Comparison of ENCODE assay signal across 14 cellular contexts in genomic region chr1:13764533-13764932, GRCh38.
DNase-seq lines count a peak whose midpoint lies in the region; ATAC-seq and TF ChIP-seq lines count a peak whose summit lies in the region.
"Had no signal": no experiment of that assay in that cellular context is flagged by ENCODE, and none has a peak within 500 bp of the region (broad histone marks: within the 10 kb centered on the region; RNA-seq: fewer than 3 reads in every experiment).

No MANE protein-coding gene starts in this region.

- H3K4me1 ChIP-seq in mesodermal cell (ENCODE audit: control insufficient read depth, insufficient read depth, low read length, poor library complexity, severe bottlenecking) = peaks cover 15% of the 10 kb centered on the region
- H3K4me1 ChIP-seq in vagina = peaks cover 79% of the 10 kb centered on the region
- peaks cover 0 to 68% (median 6%) of the 10 kb centered on the region in 3 donors for H3K4me1 ChIP-seq in gastroesophageal sphincter
- H3K4me1 ChIP-seq in upper lobe of left lung = peaks cover 50 to 75% (median 56%) of the 10 kb centered on the region in 4 donors

- ATAC-seq in left ventricle myocardium superior (peak; percentile 24), Right ventricle myocardium inferior (no peak), gastroesophageal sphincter (no peak), upper lobe of left lung (ENCODE audit: low FRiP score in 2 of 2) (no peak)

- H3K36me3 ChIP-seq in mesodermal cell (ENCODE audit: control insufficient read depth, insufficient read depth, low read length) (peaks cover 27% of the 10 kb centered on the region), vagina (no peaks in the 10 kb centered on the region), gastroesophageal sphincter (no peaks in the 10 kb centered on the region), upper lobe of left lung (peaks cover 0 to under 1% (median 0%) of the 10 kb centered on the region in 4 donors)
- H3K36me3 ChIP-seq: HAP-1 had no signal

- no peaks in the 10 kb centered on the region for H3K27me3 ChIP-seq in vagina
- H3K27me3 ChIP-seq in gastroesophageal sphincter = no peaks in the 10 kb centered on the region
- no peaks in the 10 kb centered on the region for H3K27me3 ChIP-seq in upper lobe of left lung

- 11 to 14% methylated on average over 2 to 3 of the region's 3 CpGs for WGBS in mesodermal cell (ENCODE audit: insufficient coverage in 2 of 2), 2 experiments
- 20 to 39% methylated on average over 3 of the region's 3 CpGs for WGBS in gastroesophageal sphincter (ENCODE audit: low coverage in 1 of 2), 2 donors
- 47 to 60% methylated on average over 3 of the region's 3 CpGs for WGBS in upper lobe of left lung, 2 donors

- TF ChIP-seq CTCF in vagina (IDR thresholded peaks at IDR 0.05) (no peak), gastroesophageal sphincter (IDR thresholded peaks at IDR 0.05) (no peak), upper lobe of left lung (IDR thresholded peaks at IDR 0.05) (no peak)

- H3K27ac ChIP-seq in mesodermal cell (ENCODE audit: low read depth, low read length, severe bottlenecking) = peak overlapping the region; percentile 51
- peak overlapping the region; percentile 55 for H3K27ac ChIP-seq in vagina
- no peak overlapping the region for H3K27ac ChIP-seq in gastroesophageal sphincter
- H3K27ac ChIP-seq in upper lobe of left lung = no peak overlapping the region

- no peak for TF ChIP-seq EP300 in gastroesophageal sphincter (IDR thresholded peaks at IDR 0.05)
- TF ChIP-seq EP300 in upper lobe of left lung (IDR thresholded peaks at IDR 0.05) = no peak

- no peak overlapping the region for H3K4me3 ChIP-seq in mesodermal cell (ENCODE audit: extremely low read depth, insufficient read depth, low read length, poor library complexity, severe bottlenecking)
- H3K4me3 ChIP-seq in vagina = no peak overlapping the region
- no peak overlapping the region for H3K4me3 ChIP-seq in gastroesophageal sphincter
- H3K4me3 ChIP-seq in upper lobe of left lung = no peak overlapping the region
- H3K4me3 ChIP-seq: HAP-1 had no signal

- intact Hi-C loops in left ventricle myocardium superior (cut with micrococcal nuclease) (no loop called here), Right ventricle myocardium inferior (cut with DNase I) (no loop called here), vagina (cut with DNase I) (no loop called here)

- H3K9me3 ChIP-seq in mesodermal cell (ENCODE audit: control insufficient read depth, low read length) (no peaks in the 10 kb centered on the region), vagina (no peaks in the 10 kb centered on the region), gastroesophageal sphincter (no peaks in the 10 kb centered on the region), upper lobe of left lung (no peaks in the 10 kb centered on the region)
- H3K9me3 ChIP-seq: HAP-1 had no signal

- TF ChIP-seq POLR2A in vagina (IDR thresholded peaks at IDR 0.05) (no peak), gastroesophageal sphincter (IDR thresholded peaks at IDR 0.05) (no peak), upper lobe of left lung (IDR thresholded peaks at IDR 0.05) (no peak)

- DNase-seq in left ventricle myocardium superior (no peak), Right ventricle myocardium inferior (ENCODE audit: missing footprints) (no peak), brain pericyte (ENCODE audit: low read depth, low spot score) (peak; percentile 58), vagina (ENCODE audit: extremely low spot score in 2 of 2) (no peak), upper lobe of left lung (no peak)
- DNase-seq in activated CD4-positive, alpha-beta T cell treated with anti-CD3 and anti-CD28 coated beads for 1 hour = no peak
- DNase-seq: amygdala, hypothalamus, NCI-H2029 treated with DMSO at 0.1 percent for 48 hours, SHP77 treated with DMSO at 0.1 percent for 48 hours, small intestine had no signal

Comparison
In these comparisons a context has a peak if more than half of its experiments do, and no peak if none do; other contexts are left out.
1. H3K27ac ChIP-seq: peak in mesodermal cell (single experiment) and vagina (single experiment); none in gastroesophageal sphincter (0 of 4) and upper lobe of left lung (0 of 4).